ENCODE assay signal across 8 cellular contexts in genomic region chr19:19063183-19064097, GRCh38. TPM values are rescaled to one million over a fixed set of nuclear protein-coding genes. Genes with fewer than 3 reads are reported as not detected.
A peak's percentile ranks its signal among the peaks of the same experiment; 100 is the strongest.
DNase-seq lines count a peak whose midpoint lies in the region; FAIRE-seq and TF ChIP-seq lines count a peak whose summit lies in the region.

A gene with protein sequence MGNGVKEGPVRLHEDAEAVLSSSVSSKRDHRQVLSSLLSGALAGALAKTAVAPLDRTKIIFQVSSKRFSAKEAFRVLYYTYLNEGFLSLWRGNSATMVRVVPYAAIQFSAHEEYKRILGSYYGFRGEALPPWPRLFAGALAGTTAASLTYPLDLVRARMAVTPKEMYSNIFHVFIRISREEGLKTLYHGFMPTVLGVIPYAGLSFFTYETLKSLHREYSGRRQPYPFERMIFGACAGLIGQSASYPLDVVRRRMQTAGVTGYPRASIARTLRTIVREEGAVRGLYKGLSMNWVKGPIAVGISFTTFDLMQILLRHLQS (plus strand): TSS chr19:19063994. CDS start chr19:19096125, 32,131 bp downstream.

- peak within 1 kb of the TSS; percentile 83 for H3K27ac Mint-ChIP-seq in activated naive CD4-positive, alpha-beta T cell treated with anti-CD3 and anti-CD28 coated beads for 36 hours

- peak within 1 kb of the TSS; percentile 93 for H2AFZ ChIP-seq in neuronal stem cell (ENCODE audit: low read length)

- no peaks in the 10 kb centered on the region for H3K27me3 Mint-ChIP-seq in activated naive CD4-positive, alpha-beta T cell treated with anti-CD3 and anti-CD28 coated beads for 36 hours (ENCODE audit: low read depth)

- H3K27me3 ChIP-seq in neuronal stem cell (ENCODE audit: control insufficient read depth in 3 of 3, insufficient read depth in 3 of 3, low read depth in 1 of 3, low read length in 3 of 3), result peaks cover 0 to 14% (median 2%) of the 10 kb centered on the region in 3 experiments

- H3K18ac ChIP-seq in neuronal stem cell (ENCODE audit: low read length), result peak within 1 kb of the TSS; percentile 89

- H3K4me3 ChIP-seq in HFF-Myc (replicated peaks; ENCODE audit: low read depth, low read length) (peak within 1 kb of the TSS; percentile 50), neuronal stem cell (ENCODE audit: low read length in 2 of 2) (peak within 1 kb of the TSS; percentile 65 to 81)

- peak within 1 kb of the TSS; percentile 56 for H3K14ac ChIP-seq in neuronal stem cell (ENCODE audit: low read length)

- peak; percentile 97 for FAIRE-seq in frontal cortex (lab: Jason Lieb, UNC)

- H3K27ac ChIP-seq in neuronal stem cell (replicated peaks; ENCODE audit: low read length) (no peak within 1 kb of the TSS), substantia nigra (ENCODE audit: low read depth, low read length, poor library complexity, severe bottlenecking) (peak within 1 kb of the TSS; percentile 83)

- no peak within 1 kb of the TSS for H2BK15ac ChIP-seq in neuronal stem cell (ENCODE audit: low read length)

- H4K8ac ChIP-seq in neuronal stem cell (ENCODE audit: low read depth, low read length), result peak within 1 kb of the TSS; percentile 72

- peak within 1 kb of the TSS; percentile 92 for H3K4me2 ChIP-seq in neuronal stem cell (ENCODE audit: insufficient read depth, low read length, poor library complexity, severe bottlenecking)

- H3K36me3 ChIP-seq in neuronal stem cell (replicated peaks in 1 of 2; ENCODE audit: control insufficient read depth in 2 of 2, insufficient read depth in 2 of 2, low read length in 2 of 2), result peaks cover 2 to 20% of the 10 kb centered on the region in 2 donors

- H2BK5ac ChIP-seq in neuronal stem cell (ENCODE audit: low read length), result peak within 1 kb of the TSS; percentile 53

- H3K4me1 Mint-ChIP-seq in activated naive CD4-positive, alpha-beta T cell treated with anti-CD3 and anti-CD28 coated beads for 36 hours (ENCODE audit: low read depth), result peaks cover 41% of the 10 kb centered on the region

- no peak within 1 kb of the TSS for H2BK12ac ChIP-seq in neuronal stem cell (ENCODE audit: low read length)

- no CpG with 5 or more reads among the region's 77 CpGs for WGBS in neuronal stem cell (ENCODE audit: extremely low coverage in 2 of 2, insufficient read length in 2 of 2, insufficient replicate concordance in 1 of 2), 2 donors

- H3K9me3 Mint-ChIP-seq in activated naive CD4-positive, alpha-beta T cell treated with anti-CD3 and anti-CD28 coated beads for 36 hours, result no peaks in the 10 kb centered on the region

- peaks cover 5% of the 10 kb centered on the region for H3K79me1 ChIP-seq in neuronal stem cell (ENCODE audit: low read depth, low read length)

- CTCF ChIA-PET in activated naive CD4-positive, alpha-beta T cell treated with anti-CD3 and anti-CD28 coated beads for 36 hours (lab: Charles Lee), result interaction anchor here (0.8 to 1.7 kb wide), 5 partner anchors 9 to 82 kb away, joined by 3 to 6 read pairs (median 5); no protein-coding TSS in a partner anchor

- no peak for TF ChIP-seq CTCF in HFF-Myc (IDR thresholded peaks at IDR 0.05; ENCODE audit: low read depth, low read length, missing control alignments)

- H3K4me3 Mint-ChIP-seq in activated naive CD4-positive, alpha-beta T cell treated with anti-CD3 and anti-CD28 coated beads for 36 hours, result peak within 1 kb of the TSS; percentile 85

- H3K4me1 ChIP-seq in neuronal stem cell (ENCODE audit: control insufficient read depth in 2 of 2, insufficient read depth in 1 of 2, low read depth in 1 of 2, low read length in 2 of 2), result peaks cover 6 to 14% of the 10 kb centered on the region in 2 donors

- no peak within 1 kb of the TSS for H2BK120ac ChIP-seq in neuronal stem cell (ENCODE audit: low read depth, low read length)

- intact Hi-C loops in activated naive CD4-positive, alpha-beta T cell treated with anti-CD3 and anti-CD28 coated beads for 36 hours (cut with micrococcal nuclease), result loop anchor here (1.0 to 2.0 kb wide), 9 partner anchors 30 to 541 kb away; partner anchors contain the start of genes ARMC6, BORCS8, COPE and DDX49

- peaks cover 3% of the 10 kb centered on the region for H3K36me3 Mint-ChIP-seq in activated naive CD4-positive, alpha-beta T cell treated with anti-CD3 and anti-CD28 coated beads for 36 hours (ENCODE audit: low read depth)

- peak within 1 kb of the TSS; percentile 76 for H3K4ac ChIP-seq in neuronal stem cell (ENCODE audit: low read length)

- no peaks in the 10 kb centered on the region for H3K9me3 ChIP-seq in neuronal stem cell (replicated peaks in 1 of 2; ENCODE audit: control insufficient read depth in 2 of 2, insufficient read depth in 1 of 2, low read depth in 1 of 2, low read length in 2 of 2)

- peak within 1 kb of the TSS; percentile 25 for H3K23ac ChIP-seq in neuronal stem cell (ENCODE audit: low read depth, low read length, poor library complexity)

- peak; percentile 98 for DNase-seq in GF-D8 (lab: John Stamatoyannopoulos, UW)
- DNase-seq in HFF-Myc (ENCODE audit: extremely low read depth, low read depth), result peak; percentile 98
- DNase-seq in NAMALWA (ENCODE audit: low spot score), result peak; percentile 100
- peak; percentile 99 for DNase-seq in SK-N-DZ (ENCODE audit: low spot score)
- DNase-seq in activated naive CD4-positive, alpha-beta T cell treated with anti-CD3 and anti-CD28 coated beads for 36 hours, result peak; percentile 99
- DNase-seq in frontal cortex (ENCODE audit: low spot score in 2 of 2), result peak; percentile 100
- DNase-seq in neuronal stem cell (ENCODE audit: low spot score), result peak; percentile 99
- DNase-seq in substantia nigra (lab: John Stamatoyannopoulos, UW), result peak; percentile 95 to 100 (median 99)

- H4K91ac ChIP-seq in neuronal stem cell (ENCODE audit: low read depth, low read length, poor library complexity), result no peak within 1 kb of the TSS

- H2AK5ac ChIP-seq in neuronal stem cell (ENCODE audit: low read depth, low read length), result peak within 1 kb of the TSS; percentile 98

- H3K9ac ChIP-seq in neuronal stem cell (ENCODE audit: low read depth, low read length, poor library complexity), result peak within 1 kb of the TSS; percentile 91

RNA-seq across cellular contexts. Expression of the gene that starts here (rescaled TPM):
- 7.0 and 10.3 TPM in 2 replicates for polyA plus RNA-seq in SK-N-DZ (2014; cell fraction: cytosol; rRNA removed)
- polyA plus RNA-seq in SK-N-DZ (2014; cell fraction: nucleus; rRNA removed), result 10.6 and 17.8 TPM in 2 replicates
- total RNA-seq in activated naive CD4-positive, alpha-beta T cell treated with anti-CD3 and anti-CD28 coated beads for 36 hours, result 1 to 10 TPM; 6.7 to 8.5 TPM
- total RNA-seq in frontal cortex, result 10.2 TPM
- polyA plus RNA-seq in neuronal stem cell (2013, experiment 1 of 2), result 6.8 TPM
- polyA plus RNA-seq in neuronal stem cell (2013, experiment 2 of 2), result 7.2 TPM
